ENCODE assay signal across 29 cellular contexts in genomic region chr7:134468054-134468453, GRCh38. TPM values are rescaled to one million over a fixed set of nuclear protein-coding genes. Genes with fewer than 3 reads are reported as not detected.
"Had no signal": no experiment of that assay in that cellular context is flagged by ENCODE, and none has a peak within 500 bp of the region (broad histone marks: within the 10 kb centered on the region; RNA-seq: fewer than 3 reads in every experiment).

No MANE protein-coding gene starts in this region.

- H3K27me3 ChIP-seq: SJCRH30 had no signal

- DNase-seq: Karpas-422, KBM-7, MM.1S, MV-4-11, NCI-H1092, NCI-H1105, NCI-H1417 treated with DMSO at 0.1 percent for 48 hours, NCI-H1436 treated with DMSO at 0.1 percent for 48 hours, NCI-H1694 treated with DMSO at 0.1 percent for 48 hours, NCI-H187 treated with DMSO at 0.1 percent for 48 hours, NCI-H2029, NCI-H2081, NCI-H2171 treated with DMSO at 0.1 percent for 48 hours, NCI-H2227 treated with DMSO at 0.1 percent for 48 hours, NCI-H345, NCI-H446, NCI-H510A treated with DMSO at 0.1 percent for 48 hours, NCI-H524 treated with DMSO at 0.1 percent for 48 hours, NCI-H526 treated with DMSO at 0.1 percent for 48 hours, NCI-H774, PC-9, SHP77, SIG-M5, SJCRH30 had no signal

- H3K27ac ChIP-seq: KMS-11, PC-9, RWPE1, SJCRH30, SK-N-MC had no signal

- H3K36me3 ChIP-seq: SJCRH30 had no signal

- H3K4me1 ChIP-seq: SJCRH30 had no signal

- H3K4me3 ChIP-seq: PC-9, SJCRH30, SK-N-MC had no signal

RNA-seq across cellular contexts. Expression of gene AKR1B10, which starts 59.3 kb away (rescaled TPM):
- total RNA-seq: OCI-LY7, Right ventricle myocardium inferior had no signal
